ENCODE assay signal across 24 cellular contexts in genomic region chr12:85713368-85713767, GRCh38.
DNase-seq lines count a peak whose midpoint lies in the region; ATAC-seq and TF ChIP-seq lines count a peak whose summit lies in the region.
"Had no signal": no experiment of that assay in that cellular context is flagged by ENCODE, and none has a peak within 500 bp of the region (broad histone marks: within the 10 kb centered on the region; RNA-seq: fewer than 3 reads in every experiment).

No MANE protein-coding gene starts in this region.

- 7 to 13% methylated on average over 4 of the region's 4 CpGs for WGBS in body of pancreas, 2 donors
- WGBS in heart right ventricle, 2 donors = 42 to 53% methylated on average over 4 of the region's 4 CpGs

- CTCF ChIA-PET in HEK293T (lab: Yijun Ruan, JAX) = no interaction called here

- H3K27me3 ChIP-seq in body of pancreas (no peaks in the 10 kb centered on the region), heart right ventricle (no peaks in the 10 kb centered on the region), HAP-1 (ENCODE audit: low read depth) (no peaks in the 10 kb centered on the region)

- TF ChIP-seq POLR2A in body of pancreas (IDR thresholded peaks at IDR 0.05) = no peak

- intact Hi-C loops in body of pancreas (cut with DNase I) (no loop called here), heart right ventricle (cut with DNase I) (loop anchor here in 2 of 10 donors (10.0 kb wide), 1 partner anchor 151 kb away; no protein-coding TSS in a partner anchor)

- no peaks in the 10 kb centered on the region for H3K27me3 Mint-ChIP-seq in naive thymus-derived CD8-positive, alpha-beta T cell
- H3K27me3 Mint-ChIP-seq: activated CD8-positive, alpha-beta T cell treated with anti-CD3 and anti-CD28 coated beads for 36 hours; CD4-positive, CD25-positive, alpha-beta regulatory T cell; type B pancreatic cell had no signal

- H3K9me3 Mint-ChIP-seq in naive thymus-derived CD8-positive, alpha-beta T cell = peaks cover 0 to 7% (median 0%) of the 10 kb centered on the region in 9 donors

- H3K4me3 Mint-ChIP-seq in naive thymus-derived CD8-positive, alpha-beta T cell = no peak overlapping the region
- H3K4me3 Mint-ChIP-seq: activated CD8-positive, alpha-beta T cell treated with anti-CD3 and anti-CD28 coated beads for 36 hours; CD4-positive, CD25-positive, alpha-beta regulatory T cell; type B pancreatic cell had no signal

- H3K36me3 Mint-ChIP-seq in naive thymus-derived CD8-positive, alpha-beta T cell = no peaks in the 10 kb centered on the region
- H3K36me3 Mint-ChIP-seq: CD4-positive, CD25-positive, alpha-beta regulatory T cell; type B pancreatic cell had no signal

- peak; percentile 81 for ATAC-seq in body of pancreas
- ATAC-seq in heart right ventricle = peak in 7 of 8 donors; percentile 76 to 96 (median 89)
- ATAC-seq in naive thymus-derived CD8-positive, alpha-beta T cell = no peak
- ATAC-seq: activated CD8-positive, alpha-beta T cell treated with anti-CD3 and anti-CD28 coated beads for 36 hours; HepG2 had no signal

- H3K4me1 ChIP-seq in body of pancreas = no peaks in the 10 kb centered on the region
- peaks cover 0 to 32% (median 17%) of the 10 kb centered on the region in 9 donors for H3K4me1 ChIP-seq in heart right ventricle
- no peaks in the 10 kb centered on the region for H3K4me1 ChIP-seq in HAP-1

- in situ Hi-C loops in ACHN (cut with HindIII; ENCODE audit: low pct_ligation_motif_present, low pct_unique_long_range_greater_than_20kb, low sequenced_read_pairs) = no loop called here
- in situ Hi-C loops in HAP-1 (cut with MboI; ENCODE audit: low sequenced_read_pairs) = no loop called here

- POLR2A ChIA-PET in naive thymus-derived CD8-positive, alpha-beta T cell (lab: Charles Lee) = no interaction called here
- POLR2A ChIA-PET in HEK293T (lab: Yijun Ruan, JAX) = no interaction called here

- TF ChIP-seq CTCF in body of pancreas (IDR thresholded peaks at IDR 0.05) = no peak
- TF ChIP-seq CTCF in heart right ventricle (IDR thresholded peaks at IDR 0.05) = no peak

- H3K4me3 ChIP-seq in body of pancreas = no peak overlapping the region
- no peak overlapping the region for H3K4me3 ChIP-seq in heart right ventricle
- H3K4me3 ChIP-seq in skeletal muscle cell (ENCODE audit: low read depth, low read length) = no peak overlapping the region
- H3K4me3 ChIP-seq in HAP-1 = no peak overlapping the region
- H3K4me3 ChIP-seq: smooth muscle cell had no signal

- H3K27ac ChIP-seq in body of pancreas (peak overlapping the region in 1 of 4 donors; percentile 41), heart right ventricle (peak overlapping the region in 6 of 10 donors; percentile 28 to 66 (median 50))
- H3K27ac ChIP-seq: epithelial cell of prostate had no signal

- DNase-seq in ACHN (peak; percentile 12), body of pancreas (no peak), heart right ventricle (no peak), skeletal muscle cell (ENCODE audit: low read depth) (peak; percentile 36), dedifferentiated amniotic fluid mesenchymal stem cell (ENCODE audit: extremely low spot score) (no peak), HAP-1 (ENCODE audit: low spot score in 2 of 2) (no peak), HEK293T (ENCODE audit: extremely low spot score) (no peak)
- no peak for DNase-seq in naive thymus-derived CD8-positive, alpha-beta T cell
- DNase-seq: activated CD4-positive, CD25-positive, alpha-beta regulatory T cell treated with anti-CD3 and anti-CD28 coated beads, Interleukin-2, amount 50 U/mL, for 72 hours; activated CD8-positive, alpha-beta T cell treated with anti-CD3 and anti-CD28 coated beads for 36 hours; activated naive CD4-positive, alpha-beta T cell treated with Interleukin-2 at 50 U/mL for 16 hours; amniotic stem cell; CD4-positive, CD25-positive, alpha-beta regulatory T cell; NCI-H1048; NCI-H187 treated with DMSO at 0.1 percent for 48 hours; NCI-H345; OCI-M1; SHP77; stimulated activated CD4-positive, alpha-beta T cell treated with anti-CD3 and anti-CD28 coated beads, Interleukin-4, amount 100 ng/mL, for 24 hours; stimulated activated naive CD4-positive, alpha-beta T cell treated with Interleukin-2 at 50 U/mL for 16 hours had no signal

- H3K9me3 ChIP-seq in body of pancreas = peaks cover 0 to 5% (median 0%) of the 10 kb centered on the region in 3 donors
- peaks cover 0 to 27% (median 0%) of the 10 kb centered on the region in 11 donors for H3K9me3 ChIP-seq in heart right ventricle
- no peaks in the 10 kb centered on the region for H3K9me3 ChIP-seq in HAP-1

- H3K4me1 Mint-ChIP-seq in naive thymus-derived CD8-positive, alpha-beta T cell = no peaks in the 10 kb centered on the region
- H3K4me1 Mint-ChIP-seq: CD4-positive, CD25-positive, alpha-beta regulatory T cell had no signal

- no peak overlapping the region for H3K27ac Mint-ChIP-seq in naive thymus-derived CD8-positive, alpha-beta T cell
- H3K27ac Mint-ChIP-seq: activated CD8-positive, alpha-beta T cell treated with anti-CD3 and anti-CD28 coated beads for 36 hours; CD4-positive, CD25-positive, alpha-beta regulatory T cell; type B pancreatic cell had no signal

- H3K36me3 ChIP-seq in body of pancreas (replicated peaks in 1 of 2; ENCODE audit: insufficient read depth in 1 of 2, low read depth in 2 of 2) (no peaks in the 10 kb centered on the region), heart right ventricle (no peaks in the 10 kb centered on the region), HAP-1 (replicated peaks) (no peaks in the 10 kb centered on the region)

TF ChIP-seq in HEK293T, 16 proteins besides CTCF, POLR2A, EP300 and RAD21:
- TF ChIP-seq FOXM1 (IDR thresholded peaks at IDR 0.05; ENCODE audit: borderline replicate concordance) = no peak
- TF ChIP-seq ARNT (IDR thresholded peaks at IDR 0.05) = no peak
- no peak for TF ChIP-seq SUZ12 (IDR thresholded peaks at IDR 0.05)
- TF ChIP-seq ELF4 (IDR thresholded peaks at IDR 0.05) = no peak
- no peak for TF ChIP-seq PKNOX1 (IDR thresholded peaks at IDR 0.05)

Comparison
In these comparisons a context has a peak if more than half of its experiments do, and no peak if none do; other contexts are left out.
1. DNase-seq: peak in ACHN (single experiment) and skeletal muscle cell (single experiment); none in body of pancreas (0 of 4), heart right ventricle (0 of 2), naive thymus-derived CD8-positive, alpha-beta T cell (0 of 10), dedifferentiated amniotic fluid mesenchymal stem cell (single experiment), HAP-1 (0 of 2) and HEK293T (single experiment).
2. ATAC-seq: peak in body of pancreas (single experiment) and heart right ventricle (7 of 8); none in naive thymus-derived CD8-positive, alpha-beta T cell (0 of 2).